In the genomic region with DNA sequence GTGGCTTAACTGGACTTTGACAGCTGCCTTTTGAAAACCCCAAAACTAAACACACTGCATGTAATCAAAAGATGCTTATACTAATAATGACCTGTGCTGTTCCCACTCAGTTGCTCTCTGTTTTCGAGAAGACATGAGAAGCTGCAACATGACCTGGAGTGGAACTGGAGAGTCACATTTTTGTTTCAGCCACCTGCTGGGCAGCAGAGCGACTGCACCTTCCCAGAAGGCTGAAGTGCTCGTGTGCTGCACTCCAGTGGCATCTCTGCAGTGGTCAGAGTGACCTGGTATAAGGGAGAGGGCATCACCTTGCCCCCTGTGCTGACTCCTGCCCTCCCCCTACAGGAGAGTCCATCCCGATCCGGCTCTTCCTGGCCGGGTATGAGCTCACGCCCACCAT, we compare ENCODE assay signal across 9 cellular contexts. TPM values are rescaled to one million over a fixed set of nuclear protein-coding genes. Genes with fewer than 3 reads are reported as not detected.
DNase-seq lines count a peak whose midpoint lies in the region; ATAC-seq and TF ChIP-seq lines count a peak whose summit lies in the region.
"Had no signal": no experiment of that assay in that cellular context is flagged by ENCODE, and none has a peak within 500 bp of the region (broad histone marks: within the 10 kb centered on the region; RNA-seq: fewer than 3 reads in every experiment).

No MANE protein-coding gene starts in this region.

- CTCF ChIA-PET in AG04450 (lab: Charles Lee), result interaction anchor here (0.5 to 1.8 kb wide), 6 partner anchors 19 to 624 kb away, joined by 3 to 11 read pairs (median 5); a partner anchor contains a TSS

- H3K27me3 ChIP-seq in AG04450 (ENCODE audit: control insufficient read depth, insufficient read depth, low read length) (no peaks in the 10 kb centered on the region), RWPE2 (ENCODE audit: insufficient read depth, poor library complexity, severe bottlenecking) (no peaks in the 10 kb centered on the region), thoracic aorta (replicated peaks; ENCODE audit: insufficient read depth) (no peaks in the 10 kb centered on the region)

- H3K4me1 ChIP-seq in RWPE2 (ENCODE audit: insufficient read depth, poor library complexity, severe bottlenecking), result no peaks in the 10 kb centered on the region
- no peaks in the 10 kb centered on the region for H3K4me1 ChIP-seq in thoracic aorta (ENCODE audit: control insufficient read depth in 1 of 2, low read depth in 2 of 2)

- peaks cover 60% of the 10 kb centered on the region for H3K36me3 ChIP-seq in RWPE2 (ENCODE audit: low read depth)
- H3K36me3 ChIP-seq in thoracic aorta, result peaks cover 70% of the 10 kb centered on the region

- peak; percentile 46 for TF ChIP-seq CTCF in AG04450 (IDR thresholded peaks at IDR 0.05; ENCODE audit: low read depth, low read length)
- TF ChIP-seq CTCF in GM13977 (IDR thresholded peaks at IDR 0.05; ENCODE audit: extremely low read depth, insufficient read depth, missing control alignments), result peak; percentile 73
- peak; percentile 42 for TF ChIP-seq CTCF in RWPE2 (IDR thresholded peaks at IDR 0.05; ENCODE audit: poor library complexity, severe bottlenecking)
- peak; percentile 18 for TF ChIP-seq CTCF in thoracic aorta (IDR thresholded peaks at IDR 0.05)

- no peak overlapping the region for H3K27ac ChIP-seq in AG04450 (ENCODE audit: low read depth, low read length)
- no peak overlapping the region for H3K27ac ChIP-seq in RWPE2 (ENCODE audit: poor library complexity, severe bottlenecking)
- H3K27ac ChIP-seq in thoracic aorta, result no peak overlapping the region
- H3K27ac ChIP-seq: epithelial cell of prostate had no signal

- DNase-seq in AG04450 (ENCODE audit: low read depth, low spot score) (no peak), GM13977 (ENCODE audit: low spot score) (peak; percentile 58), RWPE2 (ENCODE audit: low spot score) (no peak), germinal center (ENCODE audit: low spot score) (peak; percentile 48), thoracic aorta (ENCODE audit: low spot score) (no peak)
- DNase-seq in stimulated activated CD8-positive, alpha-beta memory T cell treated with anti-CD3 and anti-CD28 coated beads, Interleukin-4, amount 100 ng/mL, for 48 hours, result no peak
- DNase-seq in activated naive CD4-positive, alpha-beta T cell treated with anti-CD3 and anti-CD28 coated beads, Interleukin-2, amount 50 U/mL, for 16 hours, result no peak

- POLR2A ChIA-PET in AG04450 (lab: Yijun Ruan, JAX), result no interaction called here

- no peak overlapping the region for H3K4me3 ChIP-seq in AG04450 (ENCODE audit: low read depth, low read length)
- H3K4me3 ChIP-seq in RWPE2 (ENCODE audit: severe bottlenecking), result no peak overlapping the region
- no peak overlapping the region for H3K4me3 ChIP-seq in thoracic aorta

- H3K9me3 ChIP-seq in AG04450 (ENCODE audit: control insufficient read depth, insufficient read depth, low read length) (no peaks in the 10 kb centered on the region), RWPE2 (ENCODE audit: severe bottlenecking) (no peaks in the 10 kb centered on the region), thoracic aorta (no peaks in the 10 kb centered on the region)

- in situ Hi-C loops in GM13977 (cut with MboI; ENCODE audit: low pct_unique_long_range_greater_than_20kb, low sequenced_read_pairs, unreplicated experiment), result no loop called here

- peak; percentile 81 for ATAC-seq in HG02938 (IDR thresholded peaks at IDR 0.05; ENCODE audit: unreplicated experiment)
- peak; percentile 69 for ATAC-seq in RWPE2 (ENCODE audit: low read depth)
- ATAC-seq in thoracic aorta (ENCODE audit: insufficient number of reproducible peaks, low FRiP score, low read depth), result no peak

RNA-seq across cellular contexts. Expression of a gene that starts 8.6 kb away (rescaled TPM):
- 73.3 and 80.8 TPM in 2 replicates for polyA plus RNA-seq in AG04450 (2011; rRNA removed)
- 51.9 and 52.5 TPM in 2 replicates for polyA minus RNA-seq in AG04450 (2011; rRNA and poly(A)+ RNA removed)
- 10 to 100 TPM; 31.1 to 44.2 TPM for total RNA-seq in thoracic aorta

RNA-seq across cellular contexts. Expression of a gene that starts 8.8 kb away (rescaled TPM):
- 22.1 and 24.7 TPM in 2 replicates for polyA plus RNA-seq in AG04450 (2011; rRNA removed)
- 13.5 and 13.6 TPM in 2 replicates for polyA minus RNA-seq in AG04450 (2011; rRNA and poly(A)+ RNA removed)
- 10 to 100 TPM; 17.9 to 35.3 TPM for total RNA-seq in thoracic aorta

RNA-seq across cellular contexts. Expression of a gene that starts 20.1 kb away (rescaled TPM):
- polyA plus RNA-seq in AG04450 (2011; rRNA removed), result 49.9 and 53.7 TPM in 2 replicates
- 66.8 and 67.1 TPM in 2 replicates for polyA minus RNA-seq in AG04450 (2011; rRNA and poly(A)+ RNA removed)
- 10 to 100 TPM; 37.8 to 45.1 TPM for total RNA-seq in thoracic aorta

RNA-seq across cellular contexts. Expression of a gene that starts 20.8 kb away (rescaled TPM):
- 10.2 and 12.2 TPM in 2 replicates for polyA plus RNA-seq in AG04450 (2011; rRNA removed)
- 18.7 and 19.2 TPM in 2 replicates for polyA minus RNA-seq in AG04450 (2011; rRNA and poly(A)+ RNA removed)
- 1 to 10 TPM; 7.4 to 9.2 TPM for total RNA-seq in thoracic aorta

RNA-seq across cellular contexts. Expression of a gene that starts 31.6 kb away (rescaled TPM):
- not detected in 2 replicates for polyA plus RNA-seq in AG04450 (2011; rRNA removed)
- polyA minus RNA-seq in AG04450 (2011; rRNA and poly(A)+ RNA removed), result not detected in 2 replicates
- total RNA-seq in thoracic aorta, result not detected

Comparison
In these comparisons a context has a peak if more than half of its experiments do, and no peak if none do; other contexts are left out.
1. DNase-seq: peak in GM13977 (single experiment) and germinal center (single experiment); none in AG04450 (single experiment), RWPE2 (single experiment), thoracic aorta (single experiment), stimulated activated CD8-positive, alpha-beta memory T cell treated with anti-CD3 and anti-CD28 coated beads, Interleukin-4, amount 100 ng/mL, for 48 hours (single experiment) and activated naive CD4-positive, alpha-beta T cell treated with anti-CD3 and anti-CD28 coated beads, Interleukin-2, amount 50 U/mL, for 16 hours (single experiment).
2. CTCF ChIP-seq: peak in every context shown above with its lines; median percentile 73 in GM13977; 46 in AG04450; 42 in RWPE2; 18 in thoracic aorta.